Comparison of ENCODE assay signal across 29 cellular contexts in genomic region chr6:152098683-152099082, GRCh38.
"Had no signal": no experiment of that assay in that cellular context is flagged by ENCODE, and none has a peak within 500 bp of the region (broad histone marks: within the 10 kb centered on the region; RNA-seq: fewer than 3 reads in every experiment).

No MANE protein-coding gene starts in this region.

- H3K36me3 Mint-ChIP-seq: activated naive CD8-positive, alpha-beta T cell treated with anti-CD3 and anti-CD28 coated beads, Interleukin-2, amount 10 ng/mL, durations not matched to agents 7 days and 5 days had no signal

- H3K27ac ChIP-seq: SJSA1, WERI-Rb-1 had no signal

- H3K27me3 ChIP-seq: SJSA1 had no signal

- H3K4me3 Mint-ChIP-seq: activated CD8-positive, alpha-beta T cell treated with anti-CD3 and anti-CD28 coated beads for 36 hours; activated naive CD8-positive, alpha-beta T cell treated with anti-CD3 and anti-CD28 coated beads, Interleukin-2, amount 10 ng/mL, durations not matched to agents 7 days and 5 days; activated T-cell treated with anti-CD3 and anti-CD28 coated beads, Interleukin-2, amount 50 U/mL, for 72 hours; central memory CD8-positive, alpha-beta T cell; T-helper 17 cell had no signal

- H3K27me3 Mint-ChIP-seq: activated CD8-positive, alpha-beta T cell treated with anti-CD3 and anti-CD28 coated beads for 36 hours; central memory CD8-positive, alpha-beta T cell had no signal

- H3K4me1 Mint-ChIP-seq: activated naive CD8-positive, alpha-beta T cell treated with anti-CD3 and anti-CD28 coated beads, Interleukin-2, amount 10 ng/mL, durations not matched to agents 7 days and 5 days; central memory CD8-positive, alpha-beta T cell; T-helper 17 cell had no signal

- H3K9me3 Mint-ChIP-seq: activated CD8-positive, alpha-beta T cell treated with anti-CD3 and anti-CD28 coated beads for 36 hours; activated naive CD8-positive, alpha-beta T cell treated with anti-CD3 and anti-CD28 coated beads, Interleukin-2, amount 10 ng/mL, durations not matched to agents 7 days and 5 days; activated T-cell treated with anti-CD3 and anti-CD28 coated beads, Interleukin-2, amount 50 U/mL, for 72 hours; central memory CD8-positive, alpha-beta T cell had no signal

- H3K27ac Mint-ChIP-seq: activated CD8-positive, alpha-beta T cell treated with anti-CD3 and anti-CD28 coated beads for 36 hours; activated naive CD8-positive, alpha-beta T cell treated with anti-CD3 and anti-CD28 coated beads, Interleukin-2, amount 10 ng/mL, durations not matched to agents 7 days and 5 days; activated T-cell treated with anti-CD3 and anti-CD28 coated beads, Interleukin-2, amount 50 U/mL, for 72 hours; T-helper 17 cell had no signal

- H3K4me3 ChIP-seq: SJSA1 had no signal

- ATAC-seq: activated CD4-positive, CD25-positive, alpha-beta regulatory T cell treated with anti-CD3 and anti-CD28 coated beads, Interleukin-2, amount 50 U/mL, for 24 hours; activated CD8-positive, alpha-beta T cell treated with anti-CD3 and anti-CD28 coated beads for 36 hours; activated T-cell treated with anti-CD3 and anti-CD28 coated beads, Interleukin-2, amount 50 U/mL, for 72 hours; SK-N-SH treated with all-trans-retinoic acid at 6 μM for 48 hours; T-helper 17 cell had no signal

- DNase-seq: activated CD4-positive, alpha-beta T cell treated with anti-CD3 and anti-CD28 coated beads for 4 hours; activated CD8-positive, alpha-beta memory T cell treated with anti-CD3 and anti-CD28 coated beads, Interleukin-2, amount 50 U/mL, for 4 hours; activated CD8-positive, alpha-beta T cell treated with anti-CD3 and anti-CD28 coated beads for 36 hours; activated naive CD4-positive, alpha-beta T cell treated with anti-CD3 and anti-CD28 coated beads, Interleukin-2, amount 50 U/mL, for 16 hours; activated naive CD8-positive, alpha-beta T cell treated with anti-CD3 and anti-CD28 coated beads, Interleukin-2, amount 10 ng/mL, durations not matched to agents 7 days and 5 days; activated T-cell treated with anti-CD3 and anti-CD28 coated beads, Interleukin-2, amount 50 U/mL, for 72 hours; aorta; IMR-90; Kasumi-1; KBM-7; MV-4-11; NCI-H1092 treated with DMSO at 0.1 percent for 48 hours; NCI-H1417 treated with DMSO at 0.1 percent for 48 hours; NCI-H1694; NCI-H2029; NCI-H2107; NCI-H2171 treated with DMSO at 0.1 percent for 48 hours; NCI-H345; NCI-H510A; NCI-H526 treated with DMSO at 0.1 percent for 48 hours; NCI-H82; Right ventricle myocardium superior; T-helper 17 cell; T-helper 9 cell; WERI-Rb-1 had no signal

- H3K36me3 ChIP-seq: SJSA1, WERI-Rb-1 had no signal
